8 cellular contexts compared by ENCODE assay signal in the genomic region with DNA sequence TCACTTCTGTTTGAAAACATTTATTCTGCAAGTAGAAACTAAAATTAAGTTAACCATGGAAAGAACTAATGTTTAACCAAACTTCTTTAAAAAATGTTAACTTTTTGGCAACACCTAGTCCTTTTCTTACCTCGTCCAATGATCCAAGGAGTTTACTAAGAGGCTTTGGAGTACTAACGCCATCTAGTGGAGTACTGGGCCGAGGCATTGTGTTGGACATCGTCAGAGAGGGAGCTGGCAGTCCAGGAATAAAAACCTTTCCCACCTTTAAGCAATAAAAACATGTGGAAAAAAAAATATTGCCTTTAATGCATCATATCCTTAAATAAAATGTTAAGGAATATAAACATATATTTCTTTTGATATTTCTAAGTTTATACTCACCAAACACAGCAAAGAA. TPM values are rescaled to one million over a fixed set of nuclear protein-coding genes. Genes with fewer than 3 reads are reported as not detected.
DNase-seq lines count a peak whose midpoint lies in the region; ATAC-seq and TF ChIP-seq lines count a peak whose summit lies in the region.
"Not testable (repeated sequence)": the region's sequence is repeated elsewhere in the genome, so short reads cannot be mapped to it uniquely, and the experiment has no call there.

No MANE protein-coding gene starts in this region.

- H3K79me2 ChIP-seq in OCI-LY3 (ENCODE audit: low read length), result not testable (repeated sequence)

- H3K4me1 Mint-ChIP-seq in activated CD4-positive, alpha-beta T cell treated with anti-CD3 and anti-CD28 coated beads, Interleukin-2, amount 10 ng/mL, durations not matched to agents 24 days and 14 days; nephron: not testable (repeated sequence)

- H3K9me3 ChIP-seq in OCI-LY3 (ENCODE audit: insufficient read depth, low read length), result not testable (repeated sequence)

- H3K9me3 Mint-ChIP-seq in activated CD4-positive, alpha-beta T cell treated with anti-CD3 and anti-CD28 coated beads, Interleukin-2, amount 10 ng/mL, durations not matched to agents 24 days and 14 days; nephron: not testable (repeated sequence)

- H3K36me3 ChIP-seq in OCI-LY3 (replicated peaks; ENCODE audit: low read depth, low read length), result not testable (repeated sequence)

- not testable (repeated sequence) for H3K27me3 Mint-ChIP-seq in activated CD4-positive, alpha-beta T cell treated with anti-CD3 and anti-CD28 coated beads, Interleukin-2, amount 10 ng/mL, durations not matched to agents 24 days and 14 days; nephron (ENCODE audit: low read depth)

- H3K4me1 ChIP-seq in OCI-LY3 (ENCODE audit: low read length), result not testable (repeated sequence)

- not testable (repeated sequence) for H3K27me3 ChIP-seq in OCI-LY3 (ENCODE audit: low read depth, low read length)

- not testable (repeated sequence) for H3K27ac Mint-ChIP-seq in activated CD4-positive, alpha-beta T cell treated with anti-CD3 and anti-CD28 coated beads, Interleukin-2, amount 10 ng/mL, durations not matched to agents 24 days and 14 days; nephron

- not testable (repeated sequence) for H3K4me3 ChIP-seq in OCI-LY3 (ENCODE audit: low read length); cardiac fibroblast (replicated peaks in 1 of 2; ENCODE audit: low read depth in 2 of 2, low read length in 2 of 2)

- not testable (repeated sequence) for H4K20me1 ChIP-seq in OCI-LY3 (ENCODE audit: insufficient read depth, low read length)

- not testable (repeated sequence) for H2AFZ ChIP-seq in OCI-LY3 (ENCODE audit: low read depth, low read length)

- peaks cover 32% of the 10 kb centered on the region for H3K36me3 Mint-ChIP-seq in activated CD4-positive, alpha-beta T cell treated with anti-CD3 and anti-CD28 coated beads, Interleukin-2, amount 10 ng/mL, durations not matched to agents 24 days and 14 days (ENCODE audit: low read depth)
- H3K36me3 Mint-ChIP-seq in nephron (ENCODE audit: low read depth), result peaks cover 35% of the 10 kb centered on the region

- ATAC-seq in HG02610 (IDR thresholded peaks at IDR 0.05; ENCODE audit: unreplicated experiment), result peak; percentile 74
- ATAC-seq in Right ventricle myocardium superior (ENCODE audit: poor library complexity), result peak; percentile 72

- DNase-seq in COLO668 (lab: John Stamatoyannopoulos, UW; ENCODE audit: unreplicated experiment), result peak; percentile 3
- peak; percentile 75 for DNase-seq in activated CD4-positive, alpha-beta T cell treated with anti-CD3 and anti-CD28 coated beads, Interleukin-2, amount 10 ng/mL, durations not matched to agents 24 days and 14 days
- DNase-seq in cardiac fibroblast (ENCODE audit: low read depth in 2 of 2), result peak; percentile 0 to 67
- not testable (repeated sequence) for DNase-seq in Right ventricle myocardium superior
- peak; percentile 11 for DNase-seq in stromal cell of bone marrow (ENCODE audit: low read depth)

- not testable (repeated sequence) for H3K4me3 Mint-ChIP-seq in activated CD4-positive, alpha-beta T cell treated with anti-CD3 and anti-CD28 coated beads, Interleukin-2, amount 10 ng/mL, durations not matched to agents 24 days and 14 days; nephron

- not testable (repeated sequence) for H3K9ac ChIP-seq in OCI-LY3 (ENCODE audit: low read length)

- TF ChIP-seq CTCF in OCI-LY3 (IDR thresholded peaks at IDR 0.05; ENCODE audit: low read depth, low read length), result peak; percentile 19
- peak; percentile 46 for TF ChIP-seq CTCF in cardiac fibroblast (IDR thresholded peaks at IDR 0.05; ENCODE audit: low read depth, low read length)
- TF ChIP-seq CTCF in nephron (IDR thresholded peaks at IDR 0.05; ENCODE audit: unreplicated experiment in 3 of 3), result peak; percentile 43 to 46 (median 46)

- not testable (repeated sequence) for H3K4me2 ChIP-seq in OCI-LY3 (ENCODE audit: low read length)

- not testable (repeated sequence) for H3K27ac ChIP-seq in OCI-LY3 (ENCODE audit: low read length)

- intact Hi-C loops in activated CD4-positive, alpha-beta T cell treated with anti-CD3 and anti-CD28 coated beads, Interleukin-2, amount 10 ng/mL, durations not matched to agents 24 days and 14 days (cut with micrococcal nuclease); Right ventricle myocardium superior (cut with DNase I): not testable (repeated sequence)

RNA-seq across cellular contexts. Expression of a gene that starts 33.3 kb away (rescaled TPM):
- total RNA-seq in activated CD4-positive, alpha-beta T cell treated with anti-CD3 and anti-CD28 coated beads, Interleukin-2, amount 10 ng/mL, durations not matched to agents 24 days and 14 days, result 129 and 133 TPM in 2 replicates
- 17.1 TPM for total RNA-seq in Right ventricle myocardium superior

RNA-seq across cellular contexts. Expression of a gene that starts 47.8 kb away (rescaled TPM):
- 0.57 and 0.63 TPM in 2 replicates for total RNA-seq in activated CD4-positive, alpha-beta T cell treated with anti-CD3 and anti-CD28 coated beads, Interleukin-2, amount 10 ng/mL, durations not matched to agents 24 days and 14 days
- 5.0 TPM for total RNA-seq in Right ventricle myocardium superior
